ENCODE assay signal across 8 cellular contexts in genomic region chr22:41434361-41435003, GRCh38. TPM values are rescaled to one million over a fixed set of nuclear protein-coding genes. Genes with fewer than 3 reads are reported as not detected.
DNase-seq lines count a peak whose midpoint lies in the region; ATAC-seq and TF ChIP-seq lines count a peak whose summit lies in the region.
"Not testable (repeated sequence)": the region's sequence is repeated elsewhere in the genome, so short reads cannot be mapped to it uniquely, and the experiment has no call there.

No MANE protein-coding gene starts in this region.

- H3K4me1 ChIP-seq in esophagus muscularis mucosa (peaks cover 51 to 80% (median 75%) of the 10 kb centered on the region in 4 donors), right atrium auricular region (peaks cover 0 to 51% of the 10 kb centered on the region in 2 donors), skeletal muscle tissue (ENCODE audit: control insufficient read depth in 3 of 3, insufficient read depth in 3 of 3, low read length in 3 of 3) (peaks cover 60 to 68% (median 66%) of the 10 kb centered on the region in 3 donors), thoracic aorta (ENCODE audit: control insufficient read depth in 1 of 2, low read depth in 2 of 2) (peaks cover 16 to 49% of the 10 kb centered on the region in 2 donors)
- H3K4me1 ChIP-seq in naive thymus-derived CD4-positive, alpha-beta T cell (ENCODE audit: control insufficient read depth in 2 of 2, insufficient read depth in 2 of 2, low read length in 2 of 2): not testable (repeated sequence)

- intact Hi-C loops in esophagus muscularis mucosa (cut with DNase I); naive thymus-derived CD4-positive, alpha-beta T cell (cut with micrococcal nuclease): not testable (repeated sequence)

- TF ChIP-seq POLR2A in esophagus muscularis mucosa (IDR thresholded peaks at IDR 0.05; ENCODE audit: low read depth): not testable (repeated sequence)

- DNase-seq in G401 (ENCODE audit: low spot score): peak; percentile 83
- DNase-seq in WTC11 (ENCODE audit: low spot score); esophagus muscularis mucosa (ENCODE audit: extremely low spot score); right atrium auricular region (ENCODE audit: low spot score); naive thymus-derived CD4-positive, alpha-beta T cell; thoracic aorta (ENCODE audit: low spot score): not testable (repeated sequence)

- H3K27me3 ChIP-seq in esophagus muscularis mucosa; right atrium auricular region; naive thymus-derived CD4-positive, alpha-beta T cell (ENCODE audit: control insufficient read depth in 2 of 2, insufficient read depth in 2 of 2, low read length in 2 of 2); skeletal muscle tissue (ENCODE audit: control insufficient read depth in 3 of 3, insufficient read depth in 3 of 3, low read length in 3 of 3); thoracic aorta (replicated peaks; ENCODE audit: insufficient read depth): not testable (repeated sequence)

- CTCF ChIA-PET in WTC11 (lab: Charles Lee); naive thymus-derived CD4-positive, alpha-beta T cell (lab: Charles Lee): not testable (repeated sequence)

- peaks cover 25% of the 10 kb centered on the region for H3K36me3 Mint-ChIP-seq in WTC11
- peaks cover 48% of the 10 kb centered on the region for H3K36me3 Mint-ChIP-seq in brain
- peaks cover 5 to 16% (median 14%) of the 10 kb centered on the region in 5 donors for H3K36me3 Mint-ChIP-seq in naive thymus-derived CD4-positive, alpha-beta T cell

- H3K27me3 Mint-ChIP-seq in WTC11 (ENCODE audit: low read depth); brain; naive thymus-derived CD4-positive, alpha-beta T cell: not testable (repeated sequence)

- POLR2A ChIA-PET in WTC11 (lab: Charles Lee): interaction anchor here (1.4 kb wide), 1 partner anchor 12 kb away, joined by 4 read pairs; the partner anchor contains the start of gene TOB2
- POLR2A ChIA-PET in naive thymus-derived CD4-positive, alpha-beta T cell (lab: Charles Lee): not testable (repeated sequence)

- in situ Hi-C loops in G401 (cut with HindIII; ENCODE audit: low sequenced_read_pairs): not testable (repeated sequence)

- not testable (repeated sequence) for H3K9me3 Mint-ChIP-seq in WTC11; brain; naive thymus-derived CD4-positive, alpha-beta T cell

- H3K27ac ChIP-seq in esophagus muscularis mucosa (replicated peaks in 1 of 4) (peak overlapping the region; percentile 44 to 63 (median 59)), right atrium auricular region (peak overlapping the region; percentile 51 to 66), skeletal muscle tissue (ENCODE audit: low read depth, low read length) (peak overlapping the region; percentile 45), thoracic aorta (peak overlapping the region; percentile 5)
- H3K27ac ChIP-seq in naive thymus-derived CD4-positive, alpha-beta T cell (ENCODE audit: low read depth, low read length): peak overlapping the region; percentile 33

- TF ChIP-seq EP300 in esophagus muscularis mucosa (IDR thresholded peaks at IDR 0.05): not testable (repeated sequence)

- TF ChIP-seq CTCF in WTC11 (IDR thresholded peaks at IDR 0.05); brain (conservative IDR thresholded peaks at IDR 0.05); esophagus muscularis mucosa (IDR thresholded peaks at IDR 0.05); right atrium auricular region (IDR thresholded peaks at IDR 0.05); thoracic aorta (IDR thresholded peaks at IDR 0.05): not testable (repeated sequence)

- not testable (repeated sequence) for H3K4me1 Mint-ChIP-seq in WTC11, brain
- peaks cover 0 to 22% (median 11%) of the 10 kb centered on the region in 7 donors for H3K4me1 Mint-ChIP-seq in naive thymus-derived CD4-positive, alpha-beta T cell

- H3K9ac ChIP-seq in skeletal muscle tissue (ENCODE audit: low read depth in 1 of 3, low read length in 3 of 3): peak overlapping the region in 1 of 3 donors; percentile 71

- not testable (repeated sequence) for H3K9me3 ChIP-seq in esophagus muscularis mucosa; right atrium auricular region; naive thymus-derived CD4-positive, alpha-beta T cell (ENCODE audit: control insufficient read depth in 2 of 3, low read length in 3 of 3); skeletal muscle tissue (ENCODE audit: control insufficient read depth in 3 of 3, low read length in 3 of 3); thoracic aorta

- peaks cover 33 to 75% (median 72%) of the 10 kb centered on the region in 4 donors for H3K36me3 ChIP-seq in esophagus muscularis mucosa
- peaks cover 59% of the 10 kb centered on the region for H3K36me3 ChIP-seq in right atrium auricular region
- H3K36me3 ChIP-seq in naive thymus-derived CD4-positive, alpha-beta T cell (ENCODE audit: control insufficient read depth in 2 of 3, insufficient read depth in 3 of 3, low read length in 3 of 3): peaks cover 0 to 49% (median 12%) of the 10 kb centered on the region in 3 experiments
- H3K36me3 ChIP-seq in skeletal muscle tissue (ENCODE audit: control insufficient read depth in 3 of 3, insufficient read depth in 3 of 3, low read length in 3 of 3): peaks cover 29 to 39% (median 33%) of the 10 kb centered on the region in 3 donors
- H3K36me3 ChIP-seq in thoracic aorta: peaks cover 49% of the 10 kb centered on the region

- not testable (repeated sequence) for H3K4me3 ChIP-seq in esophagus muscularis mucosa; right atrium auricular region; naive thymus-derived CD4-positive, alpha-beta T cell (ENCODE audit: low read length); skeletal muscle tissue (ENCODE audit: low read length in 3 of 3); thoracic aorta

- not testable (repeated sequence) for ATAC-seq in WTC11; naive thymus-derived CD4-positive, alpha-beta T cell; thoracic aorta (ENCODE audit: insufficient number of reproducible peaks, low FRiP score, low read depth)

- H3K27ac Mint-ChIP-seq in WTC11 (peak overlapping the region; percentile 53; the same call in 1 of the 2 replicates), brain (peak overlapping the region in 4 of 5 experiments; percentile 49 to 84 (median 79))
- H3K27ac Mint-ChIP-seq in naive thymus-derived CD4-positive, alpha-beta T cell: peak overlapping the region in 2 of 9 donors; percentile 41 to 63

- H3K4me3 Mint-ChIP-seq in WTC11; naive thymus-derived CD4-positive, alpha-beta T cell: not testable (repeated sequence)
- H3K4me3 Mint-ChIP-seq in brain: peak overlapping the region in 1 of 5 experiments; percentile 59

- WGBS in esophagus muscularis mucosa: 77% methylated on average over 5 of the region's 5 CpGs

RNA-seq across cellular contexts. Expression of gene TOB2, which starts 12.1 kb away (rescaled TPM):
- 33.3 and 34.4 TPM in 2 replicates for total RNA-seq in G401 (2014; rRNA removed; shearing (Covaris generic))
- total RNA-seq in WTC11 (2021) (46.6 to 52.2 TPM (median 49.4 TPM) in 3 replicates), esophagus muscularis mucosa (100 to 1,000 TPM in 1 of 4 donors, 10 to 100 TPM in 3; 56.2 to 100 (median 93.0) TPM), right atrium auricular region (10 to 100 TPM; 49.1 to 55.3 TPM), skeletal muscle tissue (15.1 TPM), thoracic aorta (10 to 100 TPM; 45.5 to 56.5 TPM)
- polyA plus RNA-seq in brain (ENCODE audit: insufficient read depth, low read depth, low replicate concordance): 34.4 TPM
- 10 to 100 TPM; 19.3 to 37.8 (median 29.8) TPM for total RNA-seq in naive thymus-derived CD4-positive, alpha-beta T cell
- 1 to 10 TPM; 8.2 to 9.7 TPM for polyA plus RNA-seq in naive thymus-derived CD4-positive, alpha-beta T cell

RNA-seq across cellular contexts. Expression of gene PHF5A, which starts 34.0 kb away (rescaled TPM):
- 133 and 134 TPM in 2 replicates for total RNA-seq in G401 (2014; rRNA removed; shearing (Covaris generic))
- total RNA-seq in WTC11 (2021) (93.1 to 99.6 TPM (median 97.9 TPM) in 3 replicates), esophagus muscularis mucosa (10 to 100 TPM; 36.5 to 46.1 (median 42.2) TPM), right atrium auricular region (10 to 100 TPM; 19.3 to 23.5 TPM), skeletal muscle tissue (43.8 TPM), thoracic aorta (10 to 100 TPM; 13.8 to 28.7 TPM)
- 42.8 TPM for polyA plus RNA-seq in brain (ENCODE audit: insufficient read depth, low read depth, low replicate concordance)
- 10 to 100 TPM; 27.8 to 63.9 (median 36.0) TPM for total RNA-seq in naive thymus-derived CD4-positive, alpha-beta T cell
- polyA plus RNA-seq in naive thymus-derived CD4-positive, alpha-beta T cell: 10 to 100 TPM; 22.4 to 25.8 TPM

RNA-seq across cellular contexts. Expression of gene ACO2, which starts 34.4 kb away (rescaled TPM):
- 171 and 184 TPM in 2 replicates for total RNA-seq in G401 (2014; rRNA removed; shearing (Covaris generic))
- 98.3 to 104 TPM (median 99.3 TPM) in 3 replicates for total RNA-seq in WTC11 (2021)
- polyA plus RNA-seq in brain (ENCODE audit: insufficient read depth, low read depth, low replicate concordance): 234 TPM
- total RNA-seq in esophagus muscularis mucosa: 100 to 1,000 TPM; 141 to 214 (median 166) TPM
- total RNA-seq in right atrium auricular region: 100 to 1,000 TPM; 447 to 604 TPM
- total RNA-seq in naive thymus-derived CD4-positive, alpha-beta T cell: 10 to 100 TPM; 64.5 to 84.8 (median 70.3) TPM
- 100 to 1,000 TPM in 1 of 2 donors, 10 to 100 TPM in 1; 60.5 to 101 TPM for polyA plus RNA-seq in naive thymus-derived CD4-positive, alpha-beta T cell
- total RNA-seq in skeletal muscle tissue: 110 TPM
- total RNA-seq in thoracic aorta: 10 to 100 TPM; 52.1 to 57.8 TPM

RNA-seq across cellular contexts. Expression of gene TEF, which starts 52.7 kb away (rescaled TPM):
- 4.1 and 12.8 TPM in 2 replicates for total RNA-seq in G401 (2014; rRNA removed; shearing (Covaris generic))
- 9.8 to 12.0 TPM (median 10.2 TPM) in 3 replicates for total RNA-seq in WTC11 (2021)
- 27.3 TPM for polyA plus RNA-seq in brain (ENCODE audit: insufficient read depth, low read depth, low replicate concordance)
- total RNA-seq in esophagus muscularis mucosa: 10 to 100 TPM; 19.5 to 47.8 (median 36.6) TPM
- 10 to 100 TPM; 12.7 to 14.2 TPM for total RNA-seq in right atrium auricular region
- 1 to 10 TPM; 3.8 to 8.4 (median 6.2) TPM for total RNA-seq in naive thymus-derived CD4-positive, alpha-beta T cell
- 1 to 10 TPM; 3.5 to 6.4 TPM for polyA plus RNA-seq in naive thymus-derived CD4-positive, alpha-beta T cell
- 12.5 TPM for total RNA-seq in skeletal muscle tissue
- total RNA-seq in thoracic aorta: 10 to 100 TPM; 21.4 to 23.1 TPM

Comparison
In these comparisons a context has a peak if more than half of its experiments do, and no peak if none do; other contexts are left out.
1. H3K27ac ChIP-seq: peak in every context shown above with its lines; median percentile 59 in esophagus muscularis mucosa; 58 in right atrium auricular region; 45 in skeletal muscle tissue; 33 in naive thymus-derived CD4-positive, alpha-beta T cell; 5 in thoracic aorta.